Comparison of ENCODE assay signal across 11 cellular contexts in the genomic region with DNA sequence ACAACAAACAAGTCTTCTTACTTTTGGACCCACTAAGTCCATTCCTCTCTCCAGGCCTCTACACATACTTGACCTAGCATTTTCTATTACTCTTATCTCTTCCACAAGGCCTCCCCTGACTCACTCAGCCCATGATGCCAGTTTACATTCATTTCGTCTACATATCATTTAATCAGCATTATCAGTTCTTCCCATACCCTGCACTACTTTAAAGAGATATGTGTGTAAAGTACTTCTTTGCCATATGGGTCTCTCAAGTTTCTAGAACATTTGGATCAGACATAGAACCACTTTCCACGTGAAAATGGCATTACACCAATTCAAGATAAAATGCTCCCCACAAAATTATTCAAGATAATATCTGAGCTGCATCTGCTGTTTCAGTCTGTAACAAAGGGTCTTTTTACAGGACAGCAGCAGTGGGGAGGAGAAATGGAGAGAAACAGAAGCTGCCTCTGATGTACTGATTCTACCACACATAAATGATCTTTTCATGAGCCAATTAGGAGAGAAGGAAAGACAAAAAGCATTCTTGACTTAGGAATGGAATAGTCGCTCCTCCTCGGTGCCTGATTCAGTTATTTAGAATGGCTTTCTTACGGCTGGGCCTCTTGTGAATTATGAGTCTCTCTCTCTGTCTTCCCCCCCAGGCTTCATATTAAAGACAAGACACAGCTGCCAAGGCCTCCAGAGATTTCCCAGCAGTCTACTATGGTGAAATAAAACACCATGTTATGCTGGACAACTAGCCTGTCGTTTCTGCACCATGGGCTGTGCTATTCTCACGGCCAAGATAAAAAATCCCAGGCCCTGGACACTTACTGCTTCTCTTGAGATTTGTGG. TPM values are rescaled to one million over a fixed set of nuclear protein-coding genes. Genes with fewer than 3 reads are reported as not detected.
A peak's percentile ranks its signal among the peaks of the same experiment; 100 is the strongest.
DNase-seq lines count a peak whose midpoint lies in the region; TF ChIP-seq lines count a peak whose summit lies in the region.
"Had no signal": no experiment of that assay in that cellular context is flagged by ENCODE, and none has a peak within 500 bp of the region (broad histone marks: within the 10 kb centered on the region; RNA-seq: fewer than 3 reads in every experiment).

No MANE protein-coding gene starts in this region.

- H3K4me3 Mint-ChIP-seq in glutamatergic neuron (ENCODE audit: unreplicated experiment) (no peak overlapping the region), nephron progenitor cell (no peak overlapping the region), chondrocyte (ENCODE audit: unreplicated experiment) (no peak overlapping the region)

- WGBS in adrenal gland, 4 donors: 56 to 66% (median 64%) methylated on average over 7 of the region's 7 CpGs

- in situ Hi-C loops in G401 (cut with HindIII; ENCODE audit: low sequenced_read_pairs): no loop called here

- H3K4me3 ChIP-seq in adrenal gland (no peak overlapping the region), uterus (no peak overlapping the region)
- H3K4me3 ChIP-seq: GM12878, PC-9 had no signal

- H3K36me3 Mint-ChIP-seq in glutamatergic neuron (ENCODE audit: unreplicated experiment) (no peaks in the 10 kb centered on the region), nephron progenitor cell (ENCODE audit: low read depth) (no peaks in the 10 kb centered on the region), chondrocyte (ENCODE audit: low read depth) (no peaks in the 10 kb centered on the region)

- intact Hi-C loops in adrenal gland (cut with DNase I) (no loop called here), uterus (cut with DNase I; ENCODE audit: low total_unique reads) (no loop called here)

- H3K4me1 Mint-ChIP-seq in glutamatergic neuron (ENCODE audit: low read depth, unreplicated experiment) (no peaks in the 10 kb centered on the region), nephron progenitor cell (peaks cover 9% of the 10 kb centered on the region), chondrocyte (ENCODE audit: low read depth) (peaks cover 44% of the 10 kb centered on the region)

- peaks cover 2% of the 10 kb centered on the region for H3K27me3 Mint-ChIP-seq in glutamatergic neuron (ENCODE audit: unreplicated experiment)
- no peaks in the 10 kb centered on the region for H3K27me3 Mint-ChIP-seq in nephron progenitor cell (ENCODE audit: low read depth, poor library complexity)
- no peaks in the 10 kb centered on the region for H3K27me3 Mint-ChIP-seq in chondrocyte (ENCODE audit: low read depth)

- H3K27me3 ChIP-seq in adrenal gland: no peaks in the 10 kb centered on the region
- no peaks in the 10 kb centered on the region for H3K27me3 ChIP-seq in uterus

- no peaks in the 10 kb centered on the region for H3K36me3 ChIP-seq in adrenal gland (replicated peaks in 1 of 2)
- no peaks in the 10 kb centered on the region for H3K36me3 ChIP-seq in uterus

- TF ChIP-seq POLR2A in adrenal gland (IDR thresholded peaks at IDR 0.05) (no peak), uterus (IDR thresholded peaks at IDR 0.05) (no peak)

- TF ChIP-seq CTCF in adrenal gland (IDR thresholded peaks at IDR 0.05) (no peak), glutamatergic neuron (IDR thresholded peaks at IDR 0.05; ENCODE audit: partially characterized antibody, unreplicated experiment) (no peak), nephron progenitor cell (IDR thresholded peaks at IDR 0.05) (no peak), uterus (IDR thresholded peaks at IDR 0.05) (no peak), chondrocyte (IDR thresholded peaks at IDR 0.05) (no peak)

- H3K9me3 Mint-ChIP-seq in glutamatergic neuron (ENCODE audit: unreplicated experiment) (no peaks in the 10 kb centered on the region), nephron progenitor cell (no peaks in the 10 kb centered on the region), chondrocyte (ENCODE audit: low read depth) (no peaks in the 10 kb centered on the region)

- DNase-seq in adrenal gland (peak in 6 of 7 donors; percentile 16 to 60 (median 31)), glutamatergic neuron (peak; percentile 32), nephron progenitor cell (peak; percentile 7), uterus (peak; percentile 72 to 84), chondrocyte (ENCODE audit: low spot score) (no peak), G401 (ENCODE audit: low spot score) (no peak)
- no peak for DNase-seq in activated effector memory CD4-positive, alpha-beta T cell treated with anti-CD3 and anti-CD28 coated beads, Interleukin-2, amount 50 U/mL, for 16 hours
- DNase-seq: Calu3, NCI-H1930, PC-9 had no signal

- no peaks in the 10 kb centered on the region for H3K9me3 ChIP-seq in adrenal gland (replicated peaks in 1 of 3)
- H3K9me3 ChIP-seq in uterus: no peaks in the 10 kb centered on the region

- peak overlapping the region in 3 of 5 donors; percentile 33 to 67 (median 51) for H3K27ac ChIP-seq in adrenal gland
- H3K27ac ChIP-seq in uterus: peak overlapping the region; percentile 72 to 76
- H3K27ac ChIP-seq: PC-9 had no signal

- H3K27ac Mint-ChIP-seq in glutamatergic neuron (ENCODE audit: unreplicated experiment): no peak overlapping the region
- no peak overlapping the region for H3K27ac Mint-ChIP-seq in nephron progenitor cell
- no peak overlapping the region for H3K27ac Mint-ChIP-seq in chondrocyte (ENCODE audit: unreplicated experiment)

- H3K4me1 ChIP-seq in adrenal gland (replicated peaks in 1 of 2): peaks cover 0 to 15% of the 10 kb centered on the region in 2 donors
- peaks cover 0 to 7% of the 10 kb centered on the region in 2 donors for H3K4me1 ChIP-seq in uterus

RNA-seq across cellular contexts. Expression of a gene that starts 46.9 kb away (rescaled TPM):
- total RNA-seq in adrenal gland (100 to 1,000 TPM; 101 to 212 (median 155) TPM), glutamatergic neuron (ENCODE audit: unreplicated experiment) (189 TPM), uterus (100 to 1,000 TPM; 251 to 503 (median 267) TPM), chondrocyte (380 to 386 TPM (median 383 TPM) in 3 replicates)
- polyA plus RNA-seq in adrenal gland: 100 to 1,000 TPM in 2 of 3 donors, 10 to 100 TPM in 1; 72.3 to 267 (median 119) TPM
- total RNA-seq in G401 (2014; rRNA removed; shearing (Covaris generic)): 149 and 244 TPM in 2 replicates

RNA-seq across cellular contexts. Expression of a gene that starts 59.0 kb away (rescaled TPM):
- total RNA-seq in adrenal gland: 10 to 100 TPM; 10.8 to 37.4 (median 20.1) TPM
- 10 to 100 TPM in 2 of 3 donors, 1 to 10 TPM in 1; 7.8 to 24.7 (median 15.9) TPM for polyA plus RNA-seq in adrenal gland
- 28.2 TPM for total RNA-seq in glutamatergic neuron (ENCODE audit: unreplicated experiment)
- 10 to 100 TPM; 27.7 to 49.6 (median 40.6) TPM for total RNA-seq in uterus
- total RNA-seq in chondrocyte: 24.2 to 29.9 TPM (median 28.3 TPM) in 3 replicates
- 29.4 and 30.0 TPM in 2 replicates for total RNA-seq in G401 (2014; rRNA removed; shearing (Covaris generic))

Comparison
In these comparisons a context has a peak if more than half of its experiments do, and no peak if none do; other contexts are left out.
1. DNase-seq: peak in adrenal gland (6 of 7), glutamatergic neuron (single experiment), nephron progenitor cell (single experiment) and uterus (2 of 2); none in activated effector memory CD4-positive, alpha-beta T cell treated with anti-CD3 and anti-CD28 coated beads, Interleukin-2, amount 50 U/mL, for 16 hours (single experiment), chondrocyte (single experiment) and G401 (single experiment).